8 cellular contexts compared by ENCODE assay signal in genomic region chr12:105109465-105110212, GRCh38. TPM values are rescaled to one million over a fixed set of nuclear protein-coding genes. Genes with fewer than 3 reads are reported as not detected.
DNase-seq lines count a peak whose midpoint lies in the region; ATAC-seq and TF ChIP-seq lines count a peak whose summit lies in the region.

No MANE protein-coding gene starts in this region.

- no peak for DNase-seq in WTC11 (ENCODE audit: low spot score)
- DNase-seq in immature natural killer cell = no peak
- no peak for DNase-seq in tibial artery
- DNase-seq in activated effector memory CD4-positive, alpha-beta T cell treated with anti-CD3 and anti-CD28 coated beads, Interleukin-2, amount 50 U/mL, for 16 hours = no peak
- no peak for DNase-seq in NCI-H524 (lab: John Stamatoyannopoulos, UW)
- DNase-seq in NCI-H510A (lab: John Stamatoyannopoulos, UW) = no peak

- H3K9me3 Mint-ChIP-seq in WTC11 (peaks cover 7% of the 10 kb centered on the region), immature natural killer cell (no peaks in the 10 kb centered on the region)

- H3K9me3 ChIP-seq in tibial artery = no peaks in the 10 kb centered on the region

- H3K36me3 Mint-ChIP-seq in WTC11 (peaks cover 10% of the 10 kb centered on the region), immature natural killer cell (peaks cover 9 to 17% (median 17%) of the 10 kb centered on the region in 3 donors)

- no peaks in the 10 kb centered on the region for H3K27me3 ChIP-seq in tibial artery

- peak overlapping the region; percentile 29 to 94 for H3K27ac ChIP-seq in tibial artery

- H3K4me3 ChIP-seq in tibial artery = peak overlapping the region; percentile 71 to 89

- POLR2A ChIA-PET in WTC11 (lab: Charles Lee) = interaction anchor here (0.6 kb wide), 2 partner anchors 18 to 224 kb away, joined by 3 to 14 read pairs; no protein-coding TSS in a partner anchor

- H3K4me3 Mint-ChIP-seq in WTC11 = peak overlapping the region; percentile 96
- H3K4me3 Mint-ChIP-seq in immature natural killer cell = peak overlapping the region; percentile 89 to 97 (median 94)

- H3K27ac Mint-ChIP-seq in WTC11 (peak overlapping the region; percentile 85), immature natural killer cell (peak overlapping the region; percentile 72 to 97 (median 88))

- intact Hi-C loops in tibial artery (cut with DNase I; ENCODE audit: low total_unique reads) = no loop called here

- peaks cover 7 to 12% (median 8%) of the 10 kb centered on the region in 3 donors for H3K36me3 ChIP-seq in tibial artery

- H3K4me1 Mint-ChIP-seq in WTC11 (peaks cover 64% of the 10 kb centered on the region), immature natural killer cell (peaks cover 34 to 50% of the 10 kb centered on the region in 2 donors)

- ATAC-seq in GM18517 (IDR thresholded peaks at IDR 0.05; ENCODE audit: unreplicated experiment) = peak; percentile 42
- ATAC-seq in HG02938 (IDR thresholded peaks at IDR 0.05; ENCODE audit: unreplicated experiment) = peak; percentile 46
- ATAC-seq in WTC11 = no peak

- TF ChIP-seq CTCF in WTC11 (IDR thresholded peaks at IDR 0.05) (no peak), tibial artery (IDR thresholded peaks at IDR 0.05) (no peak)

- peaks cover 0 to 61% (median 16%) of the 10 kb centered on the region in 4 donors for H3K4me1 ChIP-seq in tibial artery

- H3K27me3 Mint-ChIP-seq in WTC11 (ENCODE audit: low read depth) = peaks cover 9% of the 10 kb centered on the region
- H3K27me3 Mint-ChIP-seq in immature natural killer cell (ENCODE audit: low read depth in 3 of 3) = peaks cover 3 to 21% (median 11%) of the 10 kb centered on the region in 3 donors

- CTCF ChIA-PET in WTC11 (lab: Charles Lee) = interaction anchor here (1.5 kb wide), 2 partner anchors 18 to 728 kb away, joined by 3 to 4 read pairs; no protein-coding TSS in a partner anchor

TF ChIP-seq in WTC11, 78 proteins besides CTCF, POLR2A, EP300 and RAD21:
- TF ChIP-seq, protein P1, sequence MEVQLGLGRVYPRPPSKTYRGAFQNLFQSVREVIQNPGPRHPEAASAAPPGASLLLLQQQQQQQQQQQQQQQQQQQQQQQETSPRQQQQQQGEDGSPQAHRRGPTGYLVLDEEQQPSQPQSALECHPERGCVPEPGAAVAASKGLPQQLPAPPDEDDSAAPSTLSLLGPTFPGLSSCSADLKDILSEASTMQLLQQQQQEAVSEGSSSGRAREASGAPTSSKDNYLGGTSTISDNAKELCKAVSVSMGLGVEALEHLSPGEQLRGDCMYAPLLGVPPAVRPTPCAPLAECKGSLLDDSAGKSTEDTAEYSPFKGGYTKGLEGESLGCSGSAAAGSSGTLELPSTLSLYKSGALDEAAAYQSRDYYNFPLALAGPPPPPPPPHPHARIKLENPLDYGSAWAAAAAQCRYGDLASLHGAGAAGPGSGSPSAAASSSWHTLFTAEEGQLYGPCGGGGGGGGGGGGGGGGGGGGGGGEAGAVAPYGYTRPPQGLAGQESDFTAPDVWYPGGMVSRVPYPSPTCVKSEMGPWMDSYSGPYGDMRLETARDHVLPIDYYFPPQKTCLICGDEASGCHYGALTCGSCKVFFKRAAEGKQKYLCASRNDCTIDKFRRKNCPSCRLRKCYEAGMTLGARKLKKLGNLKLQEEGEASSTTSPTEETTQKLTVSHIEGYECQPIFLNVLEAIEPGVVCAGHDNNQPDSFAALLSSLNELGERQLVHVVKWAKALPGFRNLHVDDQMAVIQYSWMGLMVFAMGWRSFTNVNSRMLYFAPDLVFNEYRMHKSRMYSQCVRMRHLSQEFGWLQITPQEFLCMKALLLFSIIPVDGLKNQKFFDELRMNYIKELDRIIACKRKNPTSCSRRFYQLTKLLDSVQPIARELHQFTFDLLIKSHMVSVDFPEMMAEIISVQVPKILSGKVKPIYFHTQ (CRISPR knock-in tag; IDR thresholded peaks at IDR 0.05) = no peak
- TF ChIP-seq NR3C1 (CRISPR knock-in tag; conservative IDR thresholded peaks at IDR 0.05; ENCODE audit: low read depth) = no peak
- TF ChIP-seq TEAD1 (CRISPR knock-in tag; IDR thresholded peaks at IDR 0.05) = no peak
- TF ChIP-seq ZNF232 (CRISPR knock-in tag; IDR thresholded peaks at IDR 0.05) = no peak
- TF ChIP-seq ZNF281 (CRISPR knock-in tag; IDR thresholded peaks at IDR 0.05) = no peak
- TF ChIP-seq ERG (CRISPR knock-in tag; IDR thresholded peaks at IDR 0.05) = no peak
- no peak for TF ChIP-seq MLX (CRISPR knock-in tag; IDR thresholded peaks at IDR 0.05)
- no peak for TF ChIP-seq ZSCAN18 (CRISPR knock-in tag; IDR thresholded peaks at IDR 0.05)
- no peak for TF ChIP-seq GABPB1 (CRISPR knock-in tag; IDR thresholded peaks at IDR 0.05)
- no peak for TF ChIP-seq ZBTB21 (CRISPR knock-in tag; IDR thresholded peaks at IDR 0.05; ENCODE audit: borderline replicate concordance)
- TF ChIP-seq, protein P2, sequence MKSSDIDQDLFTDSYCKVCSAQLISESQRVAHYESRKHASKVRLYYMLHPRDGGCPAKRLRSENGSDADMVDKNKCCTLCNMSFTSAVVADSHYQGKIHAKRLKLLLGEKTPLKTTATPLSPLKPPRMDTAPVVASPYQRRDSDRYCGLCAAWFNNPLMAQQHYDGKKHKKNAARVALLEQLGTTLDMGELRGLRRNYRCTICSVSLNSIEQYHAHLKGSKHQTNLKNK (CRISPR knock-in tag; IDR thresholded peaks at IDR 0.05) = no peak
- TF ChIP-seq RORB (CRISPR knock-in tag; IDR thresholded peaks at IDR 0.05) = no peak
- no peak for TF ChIP-seq ZNF512 (CRISPR knock-in tag; IDR thresholded peaks at IDR 0.05; ENCODE audit: borderline replicate concordance)
- TF ChIP-seq FOXP1 (CRISPR knock-in tag; IDR thresholded peaks at IDR 0.05; ENCODE audit: borderline replicate concordance) = no peak
TF ChIP-seq in WTC11: peak in this region for 0.

RNA-seq across cellular contexts. Expression of gene WASHC4, which starts 2.1 kb away (rescaled TPM):
- total RNA-seq in WTC11 (2021) = 40.4 to 43.4 TPM (median 42.9 TPM) in 3 replicates
- 10 to 100 TPM; 19.0 to 35.3 (median 28.3) TPM for polyA plus RNA-seq in immature natural killer cell

RNA-seq across cellular contexts. Expression of gene ALDH1L2, which starts 25.4 kb away (rescaled TPM):
- 3.5 to 7.7 TPM (median 5.5 TPM) in 3 replicates for total RNA-seq in WTC11 (2021)
- not detected for polyA plus RNA-seq in immature natural killer cell
